Comparison of ENCODE assay signal across 1 cellular context in genomic region chr2:42967959-42968674, GRCh38.
A peak's percentile ranks its signal among the peaks of the same experiment; 100 is the strongest.
TF ChIP-seq lines count a peak whose summit lies in the region.

No MANE protein-coding gene starts in this region.

TF ChIP-seq in K562, 482 proteins besides CTCF, POLR2A, EP300 and RAD21 (continued from another document and continues in another):
- TF ChIP-seq ZBTB11 (CRISPR knock-in tag; IDR thresholded peaks at IDR 0.05) (0 out of 6 replicates have a peak, but pooled peaks of 1 of the 3 experiments have one; percentile 60), TCF3 (CRISPR knock-in tag; IDR thresholded peaks at IDR 0.05) (peak; percentile 61), ZNF551 (CRISPR knock-in tag; IDR thresholded peaks at IDR 0.05) (no peak), ATF2 (CRISPR knock-in tag; IDR thresholded peaks at IDR 0.05) (no peak), ZNF586 (CRISPR knock-in tag; conservative IDR thresholded peaks at IDR 0.05) (no peak), ZBTB43 (CRISPR knock-in tag; IDR thresholded peaks at IDR 0.05) (no peak), TBP (optimal IDR thresholded peaks at IDR 0.05; ENCODE audit: low read depth, low read length) (peak; percentile 27), SMARCE1 (IDR thresholded peaks at IDR 0.05) (peak; percentile 85), TARDBP (IDR thresholded peaks at IDR 0.05) (no peak), E2F5 (CRISPR knock-in tag; IDR thresholded peaks at IDR 0.05) (no peak), NR2C1 (IDR thresholded peaks at IDR 0.05) (no peak), NR2C1 (tag; IDR thresholded peaks at IDR 0.05) (no peak; the same call in 1 of the 2 replicates), RBM22 (IDR thresholded peaks at IDR 0.05; ENCODE audit: low read depth, low read length, poor library complexity, severe bottlenecking) (no peak), SMARCC2 (IDR thresholded peaks at IDR 0.05; ENCODE audit: low read depth) (no peak), RFX7 (CRISPR knock-in tag; IDR thresholded peaks at IDR 0.05) (no peak), FOS (IDR thresholded peaks at IDR 0.05; ENCODE audit: extremely low read depth, insufficient read length) (no peak), HNRNPUL1 (IDR thresholded peaks at IDR 0.05; ENCODE audit: low read length) (no peak), MAFF (IDR thresholded peaks at IDR 0.05; ENCODE audit: low read length) (peak; percentile 82), ARID1B (IDR thresholded peaks at IDR 0.05) (peak; percentile 88), NUFIP1 (IDR thresholded peaks at IDR 0.05; ENCODE audit: partially characterized antibody) (no peak), RREB1 (CRISPR knock-in tag; IDR thresholded peaks at IDR 0.05) (no peak), RNF2 (IDR thresholded peaks at IDR 0.05) (peak; percentile 94), MNT (conservative IDR thresholded peaks at IDR 0.05) (peak in 1 of 2 experiments; percentile 59; a peak in 1 of 4 replicates), FOXJ2 (tag; IDR thresholded peaks at IDR 0.05) (no peak), NFE2L1 (tag; IDR thresholded peaks at IDR 0.05; ENCODE audit: borderline replicate concordance, low read depth) (no peak; the same call in 1 of the 2 replicates), XRCC4 (IDR thresholded peaks at IDR 0.05; ENCODE audit: extremely low read depth, insufficient read depth, insufficient read length) (no peak), TEAD1 (CRISPR knock-in tag; IDR thresholded peaks at IDR 0.05) (no peak; a peak in 1 of 4 replicates), TAF1 (IDR thresholded peaks at IDR 0.05; ENCODE audit: control insufficient read depth, extremely low read depth, insufficient read depth, low read length, severe bottlenecking) (peak; percentile 59), FOXK2 (conservative IDR thresholded peaks at IDR 0.05 in 1 of 2, IDR thresholded peaks at IDR 0.05 in 1 of 2; ENCODE audit: low read depth in 2 of 2) (peak; percentile 46 to 77; a peak in 2 of 4 replicates), ZNF395 (CRISPR knock-in tag; IDR thresholded peaks at IDR 0.05) (peak; percentile 74), NFE2 (IDR thresholded peaks at IDR 0.05; ENCODE audit: low read depth) (peak; percentile 96), NEUROD1 (IDR thresholded peaks at IDR 0.05; ENCODE audit: borderline replicate concordance, low read depth, low read length, partially characterized antibody) (peak; percentile 72), ZNF174 (CRISPR knock-in tag; IDR thresholded peaks at IDR 0.05) (no peak), EGR1 (conservative IDR thresholded peaks at IDR 0.05) (peak; percentile 38; the same call in 1 of the 2 replicates), SREBF2 (CRISPR knock-in tag; IDR thresholded peaks at IDR 0.05) (no peak), PTRF (tag; IDR thresholded peaks at IDR 0.05) (peak; percentile 67; the same call in 1 of the 2 replicates), BCL6 (CRISPR knock-in tag; IDR thresholded peaks at IDR 0.05) (no peak), ZNF77 (CRISPR knock-in tag; IDR thresholded peaks at IDR 0.05) (no peak), PRMT5 (CRISPR knock-in tag; IDR thresholded peaks at IDR 0.05) (no peak), BCOR (IDR thresholded peaks at IDR 0.05) (no peak), MTA3 (IDR thresholded peaks at IDR 0.05; ENCODE audit: borderline replicate concordance) (peak; percentile 84), KDM2B (CRISPR knock-in tag; IDR thresholded peaks at IDR 0.05) (no peak), ETS2 (tag; IDR thresholded peaks at IDR 0.05; ENCODE audit: borderline replicate concordance, poor library complexity, severe bottlenecking) (no peak), HSF4 (CRISPR knock-in tag; IDR thresholded peaks at IDR 0.05; ENCODE audit: borderline replicate concordance) (no peak), ZNF431 (CRISPR knock-in tag; IDR thresholded peaks at IDR 0.05) (0 out of 2 replicates have a peak, but pooled peaks have one; percentile 16), ATF1 (CRISPR knock-in tag; IDR thresholded peaks at IDR 0.05) (no peak), ATF1 (tag; IDR thresholded peaks at IDR 0.05) (peak; percentile 65), TFAM (CRISPR knock-in tag; conservative IDR thresholded peaks at IDR 0.05) (no peak), MTA2 (IDR thresholded peaks at IDR 0.05; ENCODE audit: low read depth) (no peak), PPARD (CRISPR knock-in tag; IDR thresholded peaks at IDR 0.05) (no peak), GMEB1 (CRISPR knock-in tag; IDR thresholded peaks at IDR 0.05) (no peak), E2F6 (IDR thresholded peaks at IDR 0.05; ENCODE audit: borderline replicate concordance in 1 of 2, extremely low read depth in 1 of 2, insufficient read depth in 1 of 2, insufficient read length in 1 of 2, low read depth in 1 of 2, low read length in 1 of 2, poor library complexity in 1 of 2, severe bottlenecking in 1 of 2) (peak; percentile 81 to 91), ZNF12 (CRISPR knock-in tag; IDR thresholded peaks at IDR 0.05) (no peak)
